In genomic region chr6:67411036-67411435, GRCh38 we compare ENCODE assay signal across 20 cellular contexts.
DNase-seq lines count a peak whose midpoint lies in the region; ATAC-seq, FAIRE-seq and TF ChIP-seq lines count a peak whose summit lies in the region.
"Had no signal": no experiment of that assay in that cellular context is flagged by ENCODE, and none has a peak within 500 bp of the region (broad histone marks: within the 10 kb centered on the region; RNA-seq: fewer than 3 reads in every experiment).

No MANE protein-coding gene starts in this region.

- no peaks in the 10 kb centered on the region for H3K4me1 Mint-ChIP-seq in astrocyte (ENCODE audit: low read depth, unreplicated experiment)
- no peaks in the 10 kb centered on the region for H3K4me1 Mint-ChIP-seq in activated CD8-positive, alpha-beta T cell treated with anti-CD3 and anti-CD28 coated beads for 36 hours (ENCODE audit: low read depth)

- H3K36me3 ChIP-seq in OCI-LY7 (ENCODE audit: insufficient read depth, low read length) (no peaks in the 10 kb centered on the region), astrocyte (ENCODE audit: insufficient read depth, low read length) (no peaks in the 10 kb centered on the region)
- H3K36me3 ChIP-seq: MG63 had no signal

- DNase-seq in A172 (ENCODE audit: low spot score) (peak; percentile 4), OCI-LY7 (ENCODE audit: low spot score) (peak; percentile 6), astrocyte (ENCODE audit: low read depth) (no peak), iris pigment epithelial cell (ENCODE audit: low read depth) (peak; percentile 15), Right ventricle myocardium superior (no peak)
- no peak for DNase-seq in activated effector memory CD4-positive, alpha-beta T cell treated with Interleukin-2 at 50 U/mL for 16 hours
- DNase-seq in activated CD8-positive, alpha-beta T cell treated with anti-CD3 and anti-CD28 coated beads for 36 hours, result no peak
- DNase-seq: COR-L47; DMS 273 treated with DMSO at 0.1 percent for 48 hours; DND-41; KG1; MG63; NCI-H1048; NCI-H1436 treated with DMSO at 0.1 percent for 48 hours; NCI-H2081; NCI-H748 treated with DMSO at 0.1 percent for 48 hours; NK-92 treated with Interleukin-12 subunit alpha and Interleukin-12 subunit beta, amount 100 ng/mL, for 24 hours had no signal

- H3K36me3 Mint-ChIP-seq in astrocyte (ENCODE audit: low read depth, unreplicated experiment), result no peaks in the 10 kb centered on the region
- no peaks in the 10 kb centered on the region for H3K36me3 Mint-ChIP-seq in activated CD8-positive, alpha-beta T cell treated with anti-CD3 and anti-CD28 coated beads for 36 hours (ENCODE audit: low read depth)

- H3K4me3 Mint-ChIP-seq in astrocyte (ENCODE audit: unreplicated experiment), result no peak overlapping the region
- no peak overlapping the region for H3K4me3 Mint-ChIP-seq in activated CD8-positive, alpha-beta T cell treated with anti-CD3 and anti-CD28 coated beads for 36 hours

- no peak overlapping the region for H3K9ac ChIP-seq in astrocyte (ENCODE audit: low read length)

- no peak overlapping the region for H3K27ac Mint-ChIP-seq in astrocyte (ENCODE audit: unreplicated experiment)
- no peak overlapping the region for H3K27ac Mint-ChIP-seq in activated CD8-positive, alpha-beta T cell treated with anti-CD3 and anti-CD28 coated beads for 36 hours

- H3K27me3 ChIP-seq in astrocyte (ENCODE audit: insufficient read depth, low read length), result no peaks in the 10 kb centered on the region
- H3K27me3 ChIP-seq: MG63 had no signal

- no peak overlapping the region for H3K4me3 ChIP-seq in OCI-LY7 (ENCODE audit: low read depth, low read length, poor library complexity, severe bottlenecking)
- H3K4me3 ChIP-seq in astrocyte (ENCODE audit: insufficient read depth, low read depth, low read length), result no peak overlapping the region
- H3K4me3 ChIP-seq: MG63 had no signal

- H4K20me1 ChIP-seq in OCI-LY7 (ENCODE audit: insufficient read depth, low read length) (no peaks in the 10 kb centered on the region), astrocyte (ENCODE audit: insufficient read depth, low read length) (no peaks in the 10 kb centered on the region)

- TF ChIP-seq CTCF in OCI-LY7 (conservative IDR thresholded peaks at IDR 0.05; ENCODE audit: low read length), result no peak
- TF ChIP-seq CTCF in astrocyte (IDR thresholded peaks at IDR 0.05; ENCODE audit: insufficient read depth, low read depth, low read length), result no peak
- TF ChIP-seq CTCF in activated CD8-positive, alpha-beta T cell treated with anti-CD3 and anti-CD28 coated beads for 36 hours (IDR thresholded peaks at IDR 0.05), result no peak

- H3K27ac ChIP-seq in OCI-LY7 (ENCODE audit: low read depth, low read length, poor library complexity, severe bottlenecking) (no peak overlapping the region), astrocyte (ENCODE audit: low read depth, low read length) (no peak overlapping the region)
- H3K27ac ChIP-seq: 22Rv1 had no signal

- no peaks in the 10 kb centered on the region for H3K79me2 ChIP-seq in OCI-LY7 (ENCODE audit: insufficient read depth, low read depth, low read length)
- H3K79me2 ChIP-seq in astrocyte (ENCODE audit: insufficient read depth, low read length), result no peaks in the 10 kb centered on the region

- no peak for FAIRE-seq in astrocyte (lab: Jason Lieb, UNC)
- FAIRE-seq: H1 had no signal

- no peaks in the 10 kb centered on the region for H3K9me3 Mint-ChIP-seq in astrocyte (ENCODE audit: unreplicated experiment)
- peaks cover 12% of the 10 kb centered on the region for H3K9me3 Mint-ChIP-seq in activated CD8-positive, alpha-beta T cell treated with anti-CD3 and anti-CD28 coated beads for 36 hours

- ATAC-seq in Right ventricle myocardium superior (ENCODE audit: poor library complexity) (no peak), HG03378 (IDR thresholded peaks at IDR 0.05; ENCODE audit: unreplicated experiment) (no peak)
- no peak for ATAC-seq in activated CD8-positive, alpha-beta T cell treated with anti-CD3 and anti-CD28 coated beads for 36 hours

- no peaks in the 10 kb centered on the region for H3K9me3 ChIP-seq in OCI-LY7 (ENCODE audit: low read length)
- H3K9me3 ChIP-seq in astrocyte (ENCODE audit: insufficient read depth, low read depth, low read length), result no peaks in the 10 kb centered on the region
- H3K9me3 ChIP-seq: MG63 had no signal

- no peaks in the 10 kb centered on the region for H3K27me3 Mint-ChIP-seq in astrocyte (ENCODE audit: low read depth, unreplicated experiment)
- H3K27me3 Mint-ChIP-seq in activated CD8-positive, alpha-beta T cell treated with anti-CD3 and anti-CD28 coated beads for 36 hours, result no peaks in the 10 kb centered on the region

- CTCF ChIA-PET in OCI-LY7 (lab: Charles Lee; ENCODE audit: unreplicated experiment), result no interaction called here
- CTCF ChIA-PET in activated CD8-positive, alpha-beta T cell treated with anti-CD3 and anti-CD28 coated beads for 36 hours (lab: Charles Lee), result no interaction called here

- H3K4me2 ChIP-seq in OCI-LY7 (ENCODE audit: low read length) (no peak overlapping the region), astrocyte (ENCODE audit: low read length) (peak overlapping the region; percentile 1)

- BruUV-seq in OCI-LY7 (replicated peaks; lab: Mats Ljungman, UMichigan), result no TSS peak

- intact Hi-C loops in OCI-LY7 (cut with micrococcal nuclease; ENCODE audit: unreplicated experiment), result no loop called here
- intact Hi-C loops in Right ventricle myocardium superior (cut with DNase I), result no loop called here
- intact Hi-C loops in activated CD8-positive, alpha-beta T cell treated with anti-CD3 and anti-CD28 coated beads for 36 hours (cut with micrococcal nuclease), result no loop called here

- POLR2A ChIA-PET in OCI-LY7 (lab: Charles Lee), result interaction anchor here (0.6 to 1.1 kb wide), 4 partner anchors 13 to 1231 kb away, joined by 3 to 4 read pairs (median 3); no protein-coding TSS in a partner anchor
- POLR2A ChIA-PET in activated CD8-positive, alpha-beta T cell treated with anti-CD3 and anti-CD28 coated beads for 36 hours (lab: Charles Lee), result no interaction called here

- H3K9me2 ChIP-seq in OCI-LY7 (ENCODE audit: insufficient read depth, low read length), result no peaks in the 10 kb centered on the region

- H3K4me1 ChIP-seq in OCI-LY7 (ENCODE audit: insufficient read depth, low read length, poor library complexity, severe bottlenecking) (peaks cover 5% of the 10 kb centered on the region), astrocyte (ENCODE audit: insufficient read depth, low read length) (no peaks in the 10 kb centered on the region)

- H2AFZ ChIP-seq in OCI-LY7 (ENCODE audit: low read length) (peak overlapping the region; percentile 49; the same call in 1 of the 2 replicates), astrocyte (ENCODE audit: low read depth, low read length) (no peak overlapping the region)

Comparison
In these comparisons a context has a peak if more than half of its experiments do, and no peak if none do; other contexts are left out.
1. DNase-seq: peak in A172 (single experiment), OCI-LY7 (single experiment) and iris pigment epithelial cell (single experiment); none in astrocyte (single experiment), activated effector memory CD4-positive, alpha-beta T cell treated with Interleukin-2 at 50 U/mL for 16 hours (single experiment), Right ventricle myocardium superior (single experiment) and activated CD8-positive, alpha-beta T cell treated with anti-CD3 and anti-CD28 coated beads for 36 hours (single experiment).